Comparison of ENCODE assay signal across 28 cellular contexts in genomic region chr17:1149869-1150268, GRCh38.
"Had no signal": no experiment of that assay in that cellular context is flagged by ENCODE, and none has a peak within 500 bp of the region (broad histone marks: within the 10 kb centered on the region; RNA-seq: fewer than 3 reads in every experiment).

No MANE protein-coding gene starts in this region.

- FAIRE-seq: K562 had no signal

- H3K4me3 Mint-ChIP-seq: activated B cell treated with CpG ODN at 0.5 μM for 24 hours; activated CD4-positive, alpha-beta T cell treated with anti-CD3 and anti-CD28 coated beads, Interleukin-2, amount 10 ng/mL, durations not matched to agents 24 days and 14 days; activated CD8-positive, alpha-beta memory T cell treated with anti-CD3 and anti-CD28 coated beads, Interleukin-2, amount 10 ng/mL, durations not matched to agents 7 days and 5 days; activated naive CD8-positive, alpha-beta T cell treated with anti-CD3 and anti-CD28 coated beads, Interleukin-2, amount 50 U/mL, for 24 hours; activated T-cell treated with anti-CD3 and anti-CD28 coated beads, Interleukin-2, amount 50 U/mL, for 24 hours; T-helper 17 cell had no signal

- H3K4me1 Mint-ChIP-seq: activated CD4-positive, alpha-beta T cell treated with anti-CD3 and anti-CD28 coated beads, Interleukin-2, amount 10 ng/mL, durations not matched to agents 24 days and 14 days; activated CD8-positive, alpha-beta memory T cell treated with anti-CD3 and anti-CD28 coated beads, Interleukin-2, amount 10 ng/mL, durations not matched to agents 7 days and 5 days; activated naive CD8-positive, alpha-beta T cell treated with anti-CD3 and anti-CD28 coated beads, Interleukin-2, amount 50 U/mL, for 24 hours; T-helper 17 cell had no signal

- H3K9me3 Mint-ChIP-seq: activated B cell treated with CpG ODN at 0.5 μM for 24 hours; activated naive CD4-positive, alpha-beta T cell treated with anti-CD3 and anti-CD28 coated beads, Interleukin-2, amount 50 U/mL, for 72 hours; activated naive CD8-positive, alpha-beta T cell treated with anti-CD3 and anti-CD28 coated beads, Interleukin-2, amount 50 U/mL, for 24 hours; activated T-cell treated with anti-CD3 and anti-CD28 coated beads, Interleukin-2, amount 50 U/mL, for 24 hours had no signal

- H3K4me3 ChIP-seq: ascending aorta, body of pancreas, K562, Peyer's patch had no signal

- H3K27ac ChIP-seq: ascending aorta, body of pancreas, Peyer's patch, RWPE1 had no signal

- H3K27me3 Mint-ChIP-seq: activated B cell treated with CpG ODN at 0.5 μM for 24 hours; activated CD4-positive, alpha-beta T cell treated with anti-CD3 and anti-CD28 coated beads, Interleukin-2, amount 10 ng/mL, durations not matched to agents 24 days and 14 days; activated CD8-positive, alpha-beta memory T cell treated with anti-CD3 and anti-CD28 coated beads, Interleukin-2, amount 10 ng/mL, durations not matched to agents 7 days and 5 days; activated naive CD8-positive, alpha-beta T cell treated with anti-CD3 and anti-CD28 coated beads, Interleukin-2, amount 50 U/mL, for 24 hours; activated T-cell treated with anti-CD3 and anti-CD28 coated beads, Interleukin-2, amount 50 U/mL, for 24 hours; T-helper 17 cell had no signal

- DNase-seq: activated B cell treated with CpG ODN at 0.5 μM for 24 hours; activated CD4-positive, alpha-beta T cell treated with anti-CD3 and anti-CD28 coated beads for 1 hour; activated CD4-positive, alpha-beta T cell treated with anti-CD3 and anti-CD28 coated beads, Interleukin-2, amount 10 ng/mL, durations not matched to agents 24 days and 14 days; activated CD4-positive, alpha-beta T cell treated with anti-CD3 and anti-CD28 coated beads, Interleukin-2, amount 50 U/mL, for 48 hours; activated CD8-positive, alpha-beta memory T cell treated with anti-CD3 and anti-CD28 coated beads, Interleukin-2, amount 10 ng/mL, durations not matched to agents 7 days and 5 days; activated effector memory CD4-positive, alpha-beta T cell treated with anti-CD3 and anti-CD28 coated beads, Interleukin-2, amount 50 U/mL, for 16 hours; activated naive CD4-positive, alpha-beta T cell treated with Interleukin-2 at 50 U/mL for 16 hours; activated naive CD8-positive, alpha-beta T cell treated with anti-CD3 and anti-CD28 coated beads, Interleukin-2, amount 50 U/mL, for 24 hours; activated T-cell treated with anti-CD3 and anti-CD28 coated beads, Interleukin-2, amount 50 U/mL, for 24 hours; amniotic stem cell; body of pancreas; central memory CD4-positive, alpha-beta T cell; Karpas-422; MM.1S; NCI-H1105; NCI-H1436; NCI-H1694 treated with DMSO at 0.1 percent for 48 hours; NCI-H2081; NCI-H446; NCI-H524; Peyer's patch; SHP77 treated with DMSO at 0.1 percent for 48 hours; T-helper 17 cell; T-helper 9 cell had no signal

- H3K27ac Mint-ChIP-seq: activated B cell treated with CpG ODN at 0.5 μM for 24 hours; activated CD4-positive, alpha-beta T cell treated with anti-CD3 and anti-CD28 coated beads, Interleukin-2, amount 10 ng/mL, durations not matched to agents 24 days and 14 days; activated CD8-positive, alpha-beta memory T cell treated with anti-CD3 and anti-CD28 coated beads, Interleukin-2, amount 10 ng/mL, durations not matched to agents 7 days and 5 days; activated naive CD4-positive, alpha-beta T cell treated with anti-CD3 and anti-CD28 coated beads, Interleukin-2, amount 50 U/mL, for 72 hours; activated naive CD8-positive, alpha-beta T cell treated with anti-CD3 and anti-CD28 coated beads, Interleukin-2, amount 50 U/mL, for 24 hours; activated T-cell treated with anti-CD3 and anti-CD28 coated beads, Interleukin-2, amount 50 U/mL, for 24 hours; T-helper 17 cell had no signal

- H3K4me1 ChIP-seq: body of pancreas, Peyer's patch had no signal

- H3K36me3 Mint-ChIP-seq: activated CD8-positive, alpha-beta memory T cell treated with anti-CD3 and anti-CD28 coated beads, Interleukin-2, amount 10 ng/mL, durations not matched to agents 7 days and 5 days; activated naive CD4-positive, alpha-beta T cell treated with anti-CD3 and anti-CD28 coated beads, Interleukin-2, amount 50 U/mL, for 72 hours had no signal

- H3K9me3 ChIP-seq: ascending aorta, body of pancreas, Peyer's patch had no signal

- ATAC-seq: activated CD8-positive, alpha-beta memory T cell treated with anti-CD3 and anti-CD28 coated beads, Interleukin-2, amount 10 ng/mL, durations not matched to agents 7 days and 5 days; activated naive CD4-positive, alpha-beta T cell treated with anti-CD3 and anti-CD28 coated beads, Interleukin-2, amount 50 U/mL, for 72 hours; activated naive CD8-positive, alpha-beta T cell treated with anti-CD3 and anti-CD28 coated beads, Interleukin-2, amount 50 U/mL, for 24 hours; body of pancreas; K562; T-helper 17 cell had no signal
